ENCODE assay signal across 8 cellular contexts in genomic region chr4:183407128-183407585, GRCh38. TPM values are rescaled to one million over a fixed set of nuclear protein-coding genes. Genes with fewer than 3 reads are reported as not detected.
DNase-seq lines count a peak whose midpoint lies in the region; ATAC-seq and TF ChIP-seq lines count a peak whose summit lies in the region.

No MANE protein-coding gene starts in this region.

- H3K4me3 Mint-ChIP-seq in activated naive CD4-positive, alpha-beta T cell treated with anti-CD3 and anti-CD28 coated beads for 36 hours: peak overlapping the region; percentile 76

- ATAC-seq in omental fat pad (ENCODE audit: low FRiP score): peak; percentile 89
- ATAC-seq in thoracic aorta (ENCODE audit: insufficient number of reproducible peaks, low FRiP score, low read depth): no peak

- DNase-seq in GDM1 (lab: John Stamatoyannopoulos, UW) (peak; percentile 84), HAP-1 (ENCODE audit: low spot score in 2 of 2) (peak; percentile 78 to 94), MG63 (peak; percentile 68), SJSA1 (ENCODE audit: low read depth in 1 of 2, low spot score in 2 of 2) (peak; percentile 83), glomerular endothelial cell (ENCODE audit: extremely low read depth, low read depth, low spot score) (peak; percentile 36), omental fat pad (ENCODE audit: low spot score) (peak; percentile 82), thoracic aorta (ENCODE audit: low spot score) (peak; percentile 33)
- peak; percentile 94 for DNase-seq in activated naive CD4-positive, alpha-beta T cell treated with anti-CD3 and anti-CD28 coated beads for 36 hours

- in situ Hi-C loops in HAP-1 (cut with MboI; ENCODE audit: low sequenced_read_pairs): no loop called here

- CTCF ChIA-PET in activated naive CD4-positive, alpha-beta T cell treated with anti-CD3 and anti-CD28 coated beads for 36 hours (lab: Charles Lee): interaction anchor here (0.6 to 1.5 kb wide), 24 partner anchors 9 to 700 kb away, joined by 3 to 13 read pairs (median 3); no protein-coding TSS in a partner anchor

- no peaks in the 10 kb centered on the region for H3K9me3 Mint-ChIP-seq in activated naive CD4-positive, alpha-beta T cell treated with anti-CD3 and anti-CD28 coated beads for 36 hours

- TF ChIP-seq CTCF in omental fat pad (IDR thresholded peaks at IDR 0.05): peak in 2 of 3 donors; percentile 53 to 73
- TF ChIP-seq CTCF in thoracic aorta (IDR thresholded peaks at IDR 0.05): peak; percentile 89

- intact Hi-C loops in activated naive CD4-positive, alpha-beta T cell treated with anti-CD3 and anti-CD28 coated beads for 36 hours (cut with micrococcal nuclease): loop anchor here (1.0 to 2.0 kb wide), 7 partner anchors 9 to 469 kb away; partner anchors contain the start of genes CDKN2AIP, RWDD4 and TRAPPC11

- peaks cover 6% of the 10 kb centered on the region for H3K4me1 Mint-ChIP-seq in activated naive CD4-positive, alpha-beta T cell treated with anti-CD3 and anti-CD28 coated beads for 36 hours (ENCODE audit: low read depth)

- no peaks in the 10 kb centered on the region for H3K27me3 ChIP-seq in HAP-1 (ENCODE audit: low read depth)
- H3K27me3 ChIP-seq in MG63: no peaks in the 10 kb centered on the region
- H3K27me3 ChIP-seq in SJSA1 (replicated peaks): no peaks in the 10 kb centered on the region
- H3K27me3 ChIP-seq in thoracic aorta (replicated peaks; ENCODE audit: insufficient read depth): no peaks in the 10 kb centered on the region

- no peaks in the 10 kb centered on the region for H3K36me3 Mint-ChIP-seq in activated naive CD4-positive, alpha-beta T cell treated with anti-CD3 and anti-CD28 coated beads for 36 hours (ENCODE audit: low read depth)

- H3K27ac Mint-ChIP-seq in activated naive CD4-positive, alpha-beta T cell treated with anti-CD3 and anti-CD28 coated beads for 36 hours: peak overlapping the region; percentile 79

- H3K27ac ChIP-seq in SJSA1: peak overlapping the region; percentile 2; the same call in 1 of the 2 replicates
- no peak overlapping the region for H3K27ac ChIP-seq in thoracic aorta

- peak overlapping the region; percentile 23 for H3K4me3 ChIP-seq in HAP-1
- H3K4me3 ChIP-seq in MG63: peak overlapping the region; percentile 47
- peak overlapping the region; percentile 38 for H3K4me3 ChIP-seq in SJSA1
- H3K4me3 ChIP-seq in thoracic aorta: peak overlapping the region; percentile 73

- H3K27me3 Mint-ChIP-seq in activated naive CD4-positive, alpha-beta T cell treated with anti-CD3 and anti-CD28 coated beads for 36 hours (ENCODE audit: low read depth): no peaks in the 10 kb centered on the region

- H3K9me3 ChIP-seq in HAP-1 (no peaks in the 10 kb centered on the region), MG63 (no peaks in the 10 kb centered on the region), SJSA1 (replicated peaks) (no peaks in the 10 kb centered on the region), thoracic aorta (no peaks in the 10 kb centered on the region)

- H3K4me1 ChIP-seq in HAP-1 (no peaks in the 10 kb centered on the region), SJSA1 (replicated peaks) (peaks cover 8% of the 10 kb centered on the region), thoracic aorta (ENCODE audit: control insufficient read depth in 1 of 2, low read depth in 2 of 2) (no peaks in the 10 kb centered on the region)

- H3K36me3 ChIP-seq in HAP-1 (replicated peaks) (no peaks in the 10 kb centered on the region), MG63 (no peaks in the 10 kb centered on the region), SJSA1 (no peaks in the 10 kb centered on the region), thoracic aorta (no peaks in the 10 kb centered on the region)

RNA-seq across cellular contexts. Expression of gene CDKN2AIP, which starts 37.3 kb away (rescaled TPM):
- total RNA-seq in MG63 (2014; rRNA removed; shearing (Covaris generic); ENCODE audit: low replicate concordance): 14.4 and 15.1 TPM in 2 replicates
- 21.7 and 24.7 TPM in 2 replicates for total RNA-seq in SJSA1 (2014; rRNA removed; shearing (Covaris generic))
- 10 to 100 TPM; 26.5 to 26.7 TPM for total RNA-seq in activated naive CD4-positive, alpha-beta T cell treated with anti-CD3 and anti-CD28 coated beads for 36 hours
- 11.7 and 19.4 TPM in 2 replicates for total RNA-seq in glomerular endothelial cell
- 10 to 100 TPM; 16.1 to 25.2 (median 20.1) TPM for total RNA-seq in omental fat pad
- total RNA-seq in thoracic aorta: 10 to 100 TPM; 12.9 to 20.5 TPM

Comparison
In these comparisons a context has a peak if more than half of its experiments do, and no peak if none do; other contexts are left out.
1. DNase-seq: peak in every context shown above with its lines; median percentile 94 in activated naive CD4-positive, alpha-beta T cell treated with anti-CD3 and anti-CD28 coated beads for 36 hours; 86 in HAP-1; 84 in GDM1; 83 in SJSA1; 82 in omental fat pad; 68 in MG63; 36 in glomerular endothelial cell; 33 in thoracic aorta.
2. H3K4me3 ChIP-seq: peak in every context shown above with its lines; median percentile 73 in thoracic aorta; 47 in MG63; 38 in SJSA1; 23 in HAP-1.